23 cellular contexts compared by ENCODE assay signal in the genomic region with DNA sequence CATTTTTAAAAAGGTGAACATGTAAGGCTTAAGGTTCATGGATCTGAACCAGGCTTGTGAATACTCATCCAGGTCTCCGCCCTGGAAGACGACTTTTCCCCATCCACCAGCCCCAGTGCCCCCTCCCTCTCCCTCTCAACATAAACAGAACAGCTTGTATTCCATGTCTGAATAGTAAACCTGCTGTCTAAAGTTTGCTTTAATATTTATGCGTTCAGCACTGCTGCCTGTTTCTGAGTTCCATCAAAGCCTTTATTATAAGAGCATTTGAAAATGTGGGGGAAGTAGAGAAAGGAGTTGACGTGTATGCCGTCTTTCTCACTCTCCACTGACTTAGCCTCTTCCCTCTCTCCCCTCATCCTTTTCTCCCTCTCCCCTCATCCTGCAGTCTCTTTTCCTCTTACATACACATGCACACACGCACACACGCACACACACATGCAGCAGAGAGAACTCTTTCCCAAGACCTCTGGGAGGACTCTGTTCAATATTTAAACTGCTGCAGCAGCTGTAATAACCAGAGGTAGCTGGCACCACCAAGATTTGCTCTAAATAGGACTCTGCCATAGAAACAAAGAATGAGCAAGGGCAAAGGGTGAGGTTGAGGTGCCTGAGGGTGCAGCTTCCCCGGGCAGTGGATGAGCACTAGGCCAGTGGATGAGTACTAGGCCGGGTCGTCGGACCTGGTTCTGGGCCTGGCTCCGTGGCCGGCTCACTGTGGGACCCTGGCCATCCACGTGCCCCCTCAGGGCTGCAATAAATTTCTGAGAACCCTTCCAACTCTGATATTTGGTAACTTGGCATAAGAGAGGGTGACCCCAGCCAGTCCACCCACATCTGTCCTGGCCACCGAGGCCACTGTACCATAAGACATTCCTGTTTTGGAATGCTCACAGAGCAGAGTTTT. TPM values are rescaled to one million over a fixed set of nuclear protein-coding genes. Genes with fewer than 3 reads are reported as not detected.
DNase-seq lines count a peak whose midpoint lies in the region; ATAC-seq, FAIRE-seq and TF ChIP-seq lines count a peak whose summit lies in the region.
"Had no signal": no experiment of that assay in that cellular context is flagged by ENCODE, and none has a peak within 500 bp of the region (broad histone marks: within the 10 kb centered on the region; RNA-seq: fewer than 3 reads in every experiment).

No MANE protein-coding gene starts in this region.

- H3F3A ChIP-seq in neural progenitor cell (ENCODE audit: low read depth): peaks cover 16% of the 10 kb centered on the region

- H3K27ac ChIP-seq in right lobe of liver (no peak overlapping the region), HepG2 (ENCODE audit: extremely low read length, insufficient read depth, low read length) (no peak overlapping the region), hepatocyte (peak overlapping the region; percentile 20), neural progenitor cell (no peak overlapping the region)
- H3K27ac ChIP-seq: KMS-11, parathyroid adenoma, RWPE1, SK-N-MC had no signal

- H3K9me3 Mint-ChIP-seq in neural progenitor cell (no peaks in the 10 kb centered on the region), natural killer cell (no peaks in the 10 kb centered on the region)
- H3K9me3 Mint-ChIP-seq: CD4-positive, CD25-positive, alpha-beta regulatory T cell; natural killer cell treated with Interleukin-12 subunit alpha and Interleukin-12 subunit beta and Interleukin-15 and Interleukin-18, amount 100 ng/mL, for 72 hours; stimulated activated naive CD8-positive, alpha-beta T cell treated with anti-CD3 and anti-CD28 coated beads, Interleukin-15, Interleukin-2, amounts not matched to agents 100 ng/mL and 50 ng/mL, for 24 hours had no signal

- H3K4me2 ChIP-seq in HepG2 (ENCODE audit: low read depth, low read length) (no peak overlapping the region), hepatocyte (no peak overlapping the region), neural progenitor cell (no peak overlapping the region)
- H3K4me2 ChIP-seq: KMS-11 had no signal

- no peaks in the 10 kb centered on the region for H3K9me2 ChIP-seq in hepatocyte (replicated peaks; ENCODE audit: insufficient read depth)

- no peak for TF ChIP-seq CTCF in right lobe of liver (IDR thresholded peaks at IDR 0.05)
- TF ChIP-seq CTCF in HepG2 (CRISPR knock-in tag; IDR thresholded peaks at IDR 0.05): no peak
- no peak for TF ChIP-seq CTCF in hepatocyte (IDR thresholded peaks at IDR 0.05; ENCODE audit: poor library complexity)
- no peak for TF ChIP-seq CTCF in neural progenitor cell (IDR thresholded peaks at IDR 0.05)
- TF ChIP-seq CTCF in natural killer cell (IDR thresholded peaks at IDR 0.05): no peak

- no peak for TF ChIP-seq RAD21 in HepG2 (CRISPR knock-in tag; IDR thresholded peaks at IDR 0.05)

- peak in 1 of 3 donors; percentile 64 for DNase-seq in right lobe of liver
- DNase-seq in HepG2 (ENCODE audit: low spot score): no peak
- no peak for DNase-seq in hepatocyte (ENCODE audit: low spot score)
- no peak for DNase-seq in neural progenitor cell (ENCODE audit: low spot score)
- DNase-seq in stimulated activated CD4-positive, alpha-beta T cell treated with anti-CD3 and anti-CD28 coated beads, Interleukin-12 subunit alpha, Interleukin-12 subunit beta, amount 100 ng/mL, for 4 hours: no peak
- DNase-seq in inferior parietal cortex (ENCODE audit: extremely low spot score): no peak
- no peak for DNase-seq in natural killer cell
- DNase-seq: CD4-positive, CD25-positive, alpha-beta regulatory T cell; effector memory CD4-positive, alpha-beta T cell; foreskin melanocyte; left colon; NCI-H1436; NCI-H774; T-helper 2 cell had no signal

- CTCF ChIA-PET in HepG2 (lab: Yijun Ruan, JAX; ENCODE audit: low intra/inter-chr PET ratio, low total read pairs): no interaction called here

- H4K20me1 ChIP-seq in HepG2 (ENCODE audit: insufficient read depth, low read length) (no peaks in the 10 kb centered on the region), hepatocyte (ENCODE audit: insufficient read depth, poor library complexity, severe bottlenecking) (no peaks in the 10 kb centered on the region), neural progenitor cell (ENCODE audit: low read depth) (no peaks in the 10 kb centered on the region)

- POLR2A ChIA-PET in HepG2 (lab: Yijun Ruan, JAX): no interaction called here

- no peak overlapping the region for H3K4me3 ChIP-seq in right lobe of liver
- H3K4me3 ChIP-seq in HepG2 (replicated peaks in 1 of 3; ENCODE audit: insufficient read depth in 1 of 3, low read depth in 2 of 3, low read length in 3 of 3): no peak overlapping the region
- H3K4me3 ChIP-seq in hepatocyte: no peak overlapping the region
- H3K4me3 ChIP-seq in neural progenitor cell: no peak overlapping the region
- H3K4me3 ChIP-seq: SK-N-MC had no signal

- H3K4me1 Mint-ChIP-seq in neural progenitor cell: peaks cover 46% of the 10 kb centered on the region
- H3K4me1 Mint-ChIP-seq in natural killer cell: peaks cover 0 to 7% of the 10 kb centered on the region in 2 donors

- ATAC-seq in right lobe of liver (peak; percentile 71 to 91 (median 74)), HepG2 (no peak), HG02884 (IDR thresholded peaks at IDR 0.05; ENCODE audit: unreplicated experiment) (no peak), natural killer cell (no peak)
- ATAC-seq: HCT116; left colon; natural killer cell treated with Interleukin-12 subunit alpha and Interleukin-12 subunit beta and Interleukin-15 and Interleukin-18, amount 100 ng/mL, for 72 hours had no signal

- no peak overlapping the region for H3K4me3 Mint-ChIP-seq in neural progenitor cell
- H3K4me3 Mint-ChIP-seq in natural killer cell: no peak overlapping the region
- H3K4me3 Mint-ChIP-seq: CD4-positive, CD25-positive, alpha-beta regulatory T cell; natural killer cell treated with Interleukin-12 subunit alpha and Interleukin-12 subunit beta and Interleukin-15 and Interleukin-18, amount 100 ng/mL, for 72 hours; stimulated activated naive CD8-positive, alpha-beta T cell treated with anti-CD3 and anti-CD28 coated beads, Interleukin-15, Interleukin-2, amounts not matched to agents 100 ng/mL and 50 ng/mL, for 24 hours had no signal

- H3K36me3 Mint-ChIP-seq in neural progenitor cell (peaks cover 20% of the 10 kb centered on the region), natural killer cell (peaks cover 8% of the 10 kb centered on the region)

- H3K79me2 ChIP-seq in HepG2 (ENCODE audit: insufficient read depth, low read length) (no peaks in the 10 kb centered on the region), hepatocyte (no peaks in the 10 kb centered on the region), neural progenitor cell (ENCODE audit: low read depth) (no peaks in the 10 kb centered on the region)
- H3K79me2 ChIP-seq: parathyroid adenoma had no signal

- H3K27ac Mint-ChIP-seq in neural progenitor cell: peak overlapping the region; percentile 21
- no peak overlapping the region for H3K27ac Mint-ChIP-seq in natural killer cell
- H3K27ac Mint-ChIP-seq: natural killer cell treated with Interleukin-12 subunit alpha and Interleukin-12 subunit beta and Interleukin-15 and Interleukin-18, amount 100 ng/mL, for 72 hours; stimulated activated naive CD8-positive, alpha-beta T cell treated with anti-CD3 and anti-CD28 coated beads, Interleukin-15, Interleukin-2, amounts not matched to agents 100 ng/mL and 50 ng/mL, for 24 hours had no signal

- no peak overlapping the region for H2AFZ ChIP-seq in HepG2 (ENCODE audit: low read length)
- H2AFZ ChIP-seq in hepatocyte: no peak overlapping the region
- H2AFZ ChIP-seq in neural progenitor cell (replicated peaks): no peak overlapping the region
- H2AFZ ChIP-seq: parathyroid adenoma had no signal

- in situ Hi-C loops in HepG2 (cut with HindIII; ENCODE audit: extremely low pct_ligation_motif_present, low pct_unique_long_range_greater_than_20kb): no loop called here

- no peak for TF ChIP-seq POLR2A in right lobe of liver (IDR thresholded peaks at IDR 0.05)
- no peak for TF ChIP-seq POLR2A in HepG2 (IDR thresholded peaks at IDR 0.05; ENCODE audit: insufficient read depth in 1 of 2, low read depth in 2 of 2, low read length in 2 of 2)

- H3K27me3 Mint-ChIP-seq in neural progenitor cell (ENCODE audit: insufficient read depth, low read depth) (peaks cover 4% of the 10 kb centered on the region), natural killer cell (ENCODE audit: low read depth in 2 of 2) (no peaks in the 10 kb centered on the region)
- H3K27me3 Mint-ChIP-seq: CD4-positive, CD25-positive, alpha-beta regulatory T cell; natural killer cell treated with Interleukin-12 subunit alpha and Interleukin-12 subunit beta and Interleukin-15 and Interleukin-18, amount 100 ng/mL, for 72 hours; stimulated activated naive CD8-positive, alpha-beta T cell treated with anti-CD3 and anti-CD28 coated beads, Interleukin-15, Interleukin-2, amounts not matched to agents 100 ng/mL and 50 ng/mL, for 24 hours had no signal

- H3K4me1 ChIP-seq in right lobe of liver (peaks cover 0 to 4% (median 0%) of the 10 kb centered on the region in 4 donors), HepG2 (ENCODE audit: insufficient read depth, low read length) (no peaks in the 10 kb centered on the region), hepatocyte (ENCODE audit: insufficient read depth) (peaks cover 5% of the 10 kb centered on the region), neural progenitor cell (peaks cover 20% of the 10 kb centered on the region)
- H3K4me1 ChIP-seq: parathyroid adenoma had no signal

- WGBS in right lobe of liver (ENCODE audit: insufficient coverage, low coverage, low lambda C conversion rate, missing lambda C conversion rate): 62% methylated on average over 13 of the region's 15 CpGs
- WGBS in HepG2 (ENCODE audit: low lambda C conversion rate): 97% methylated on average over 12 of the region's 15 CpGs
- WGBS in hepatocyte (ENCODE audit: low lambda C conversion rate, missing lambda C conversion rate): 74% methylated on average over 14 of the region's 15 CpGs

- intact Hi-C loops in right lobe of liver (cut with DNase I): no loop called here
- intact Hi-C loops in HepG2 (cut with micrococcal nuclease; ENCODE audit: unreplicated experiment): no loop called here
- intact Hi-C loops in natural killer cell (cut with micrococcal nuclease): no loop called here

- peaks cover 0 to 13% (median 1%) of the 10 kb centered on the region in 4 donors for H3K36me3 ChIP-seq in right lobe of liver
- H3K36me3 ChIP-seq in HepG2 (replicated peaks in 1 of 2; ENCODE audit: control insufficient read depth in 1 of 2, insufficient read depth in 2 of 2, low read length in 2 of 2): peaks cover 18 to 51% of the 10 kb centered on the region in 2 experiments
- H3K36me3 ChIP-seq in hepatocyte (replicated peaks; ENCODE audit: insufficient read depth, low read depth): no peaks in the 10 kb centered on the region
- H3K36me3 ChIP-seq in neural progenitor cell: no peaks in the 10 kb centered on the region

- no TSS peak for BruUV-seq in HepG2 (replicated peaks; lab: Mats Ljungman, UMichigan)

- no peaks in the 10 kb centered on the region for H3K9me3 ChIP-seq in right lobe of liver
- H3K9me3 ChIP-seq in HepG2 (ENCODE audit: low read length): no peaks in the 10 kb centered on the region
- no peaks in the 10 kb centered on the region for H3K9me3 ChIP-seq in hepatocyte (ENCODE audit: low read depth)
- H3K9me3 ChIP-seq in neural progenitor cell (ENCODE audit: low read depth): no peaks in the 10 kb centered on the region

- TF ChIP-seq EP300 in HepG2 (IDR thresholded peaks at IDR 0.05; ENCODE audit: low read depth in 2 of 2, low read length in 2 of 2): no peak
- TF ChIP-seq EP300 in HepG2 (CRISPR knock-in tag; IDR thresholded peaks at IDR 0.05; ENCODE audit: borderline replicate concordance): no peak

- no peaks in the 10 kb centered on the region for H3K27me3 ChIP-seq in right lobe of liver
- H3K27me3 ChIP-seq in HepG2 (ENCODE audit: control insufficient read depth in 1 of 2, insufficient read depth in 2 of 2, low read length in 2 of 2): no peaks in the 10 kb centered on the region
- H3K27me3 ChIP-seq in hepatocyte: no peaks in the 10 kb centered on the region
- H3K27me3 ChIP-seq in neural progenitor cell: no peaks in the 10 kb centered on the region

- FAIRE-seq in HepG2 (lab: Jason Lieb, UNC): no peak
- FAIRE-seq: A204.1 had no signal

- H3K9ac ChIP-seq in HepG2 (ENCODE audit: insufficient read depth, low read depth, low read length) (no peak overlapping the region), neural progenitor cell (no peak overlapping the region)
- H3K9ac ChIP-seq: KMS-11, parathyroid adenoma had no signal

RNA-seq across cellular contexts. Expression of a gene that starts 35.4 kb away (rescaled TPM):
- 10 to 100 TPM in 1 of 6 experiments, 1 to 10 TPM in 3, under 1 TPM in 2; 0.56 to 10.7 (median 1.8) TPM for total RNA-seq in right lobe of liver
- not detected in 2 replicates for total RNA-seq in HepG2 (2016; rRNA removed; fragmentation: Illumina TruSeq; extraction: Trizol)
- not detected in 2 replicates for total RNA-seq in HepG2 (2016; cell fraction: cytosol; rRNA removed; fragmentation: Illumina TruSeq; extraction: Trizol; ENCODE audit: low read depth)
- 0.04 TPM in 1 of 2 replicates, not detected in the other for total RNA-seq in HepG2 (2016; cell fraction: insoluble cytoplasmic fraction; rRNA removed; fragmentation: Illumina TruSeq; extraction: Trizol)
- total RNA-seq in HepG2 (2016; cell fraction: membrane; rRNA removed; fragmentation: Illumina TruSeq; extraction: Trizol): not detected in 2 replicates
- total RNA-seq in HepG2 (2016; cell fraction: nucleus; rRNA removed; fragmentation: Illumina TruSeq; extraction: Trizol): not detected in 2 replicates
- polyA plus RNA-seq in HepG2 (2011; rRNA removed): 0.03 TPM in 1 of 2 replicates, not detected in the other
- polyA plus RNA-seq in HepG2 (2011; cell fraction: cytosol; rRNA removed): not detected in 2 replicates
- polyA plus RNA-seq in HepG2 (2011; cell fraction: nucleus; rRNA removed): not detected in 2 replicates
- polyA plus RNA-seq in HepG2 (2012): 0.19 TPM in 1 of 2 replicates, not detected in the other
- polyA plus RNA-seq in HepG2 (2016; cell fraction: cytosol; fragmentation: Illumina TruSeq; extraction: Trizol; ENCODE audit: low read depth): 0.08 TPM in 1 of 2 replicates, not detected in the other
- not detected in 2 replicates for polyA plus RNA-seq in HepG2 (2016; cell fraction: insoluble cytoplasmic fraction; fragmentation: Illumina TruSeq; extraction: Trizol; ENCODE audit: low read depth)
- polyA plus RNA-seq in HepG2 (2016; cell fraction: membrane; fragmentation: Illumina TruSeq; extraction: Trizol; ENCODE audit: low read depth): not detected in 2 replicates
- polyA plus RNA-seq in HepG2 (2016; cell fraction: nucleus; fragmentation: Illumina TruSeq; extraction: Trizol; ENCODE audit: insufficient read depth, low read depth): not detected in 2 replicates
- polyA minus RNA-seq in HepG2 (2011; rRNA and poly(A)+ RNA removed; ENCODE audit: low replicate concordance): not detected in 2 replicates
- polyA minus RNA-seq in HepG2 (2011; cell fraction: cytosol; rRNA and poly(A)+ RNA removed): not detected in 2 replicates
- not detected in 2 replicates for polyA minus RNA-seq in HepG2 (2011; cell fraction: nucleus; rRNA and poly(A)+ RNA removed)
- total RNA-seq in hepatocyte: 3.6 and 3.7 TPM in 2 replicates
- 2.5 and 3.0 TPM in 2 replicates for polyA plus RNA-seq in hepatocyte
- total RNA-seq in neural progenitor cell (ENCODE audit: low replicate concordance): 2.9 and 13.8 TPM in 2 replicates
- total RNA-seq in natural killer cell: under 1 TPM in 1 of 3 donors, not detected in 2; 0.18 TPM
- total RNA-seq: CD4-positive, CD25-positive, alpha-beta regulatory T cell had no signal
- polyA plus RNA-seq: CD4-positive, CD25-positive, alpha-beta regulatory T cell had no signal

Comparison
In these comparisons a context has a peak if more than half of its experiments do, and no peak if none do; other contexts are left out.
1. ATAC-seq: peak in right lobe of liver (4 of 4); none in HepG2 (single experiment), HG02884 (single experiment) and natural killer cell (0 of 3).